Comparison of ENCODE assay signal across 24 cellular contexts in the genomic region with DNA sequence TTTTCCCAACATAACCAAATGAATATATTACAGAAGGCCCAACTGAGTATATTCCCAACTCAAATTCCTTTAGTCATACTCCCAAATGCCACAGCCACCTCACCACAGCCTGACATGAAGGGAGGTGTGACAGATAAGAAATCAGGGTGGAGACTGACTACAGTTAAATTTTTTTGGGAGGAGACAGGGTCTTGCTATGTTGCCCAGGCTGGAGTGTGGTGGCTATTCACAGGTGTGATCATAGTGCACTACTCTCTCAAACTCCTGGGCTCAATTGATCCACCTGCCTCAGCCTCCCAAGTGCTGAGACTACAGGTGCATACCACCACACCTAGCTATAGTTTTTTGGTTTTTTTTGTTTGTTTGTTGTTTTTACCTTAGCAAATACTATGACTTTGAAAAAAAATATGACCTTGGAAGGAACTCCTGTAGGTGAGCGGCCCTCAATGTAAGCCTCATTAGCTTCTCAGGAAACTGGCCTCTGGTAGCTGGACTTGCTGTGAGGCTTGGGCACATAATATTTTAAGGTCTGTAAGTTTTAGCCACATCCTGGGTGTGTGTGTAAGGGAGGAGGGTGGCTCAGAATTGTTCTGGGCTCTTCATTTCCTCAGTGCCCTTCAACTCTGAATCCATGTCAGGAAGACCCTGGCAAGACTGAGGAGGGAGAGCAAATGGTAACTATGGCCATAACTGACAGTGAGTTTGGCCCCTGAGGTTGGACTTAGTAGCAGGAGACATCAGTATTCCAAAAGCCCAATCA. TPM values are rescaled to one million over a fixed set of nuclear protein-coding genes. Genes with fewer than 3 reads are reported as not detected.
A peak's percentile ranks its signal among the peaks of the same experiment; 100 is the strongest.
DNase-seq lines count a peak whose midpoint lies in the region; ATAC-seq, FAIRE-seq and TF ChIP-seq lines count a peak whose summit lies in the region.
"Had no signal": no experiment of that assay in that cellular context is flagged by ENCODE, and none has a peak within 500 bp of the region (broad histone marks: within the 10 kb centered on the region; RNA-seq: fewer than 3 reads in every experiment).

No MANE protein-coding gene starts in this region.

- H3K4me1 Mint-ChIP-seq in CD8-positive, alpha-beta memory T cell, result peaks cover 14 to 17% (median 15%) of the 10 kb centered on the region in 3 donors
- H3K4me1 Mint-ChIP-seq in nephron, result peaks cover 65% of the 10 kb centered on the region
- H3K4me1 Mint-ChIP-seq: B cell had no signal

- H3K27ac ChIP-seq in SK-N-SH (ENCODE audit: low read depth in 2 of 2, low read length in 1 of 2), result no peak overlapping the region
- H3K27ac ChIP-seq in CD8-positive, alpha-beta memory T cell (ENCODE audit: low read depth, low read length), result no peak overlapping the region
- no peak overlapping the region for H3K27ac ChIP-seq in GM12878 (ENCODE audit: control insufficient read depth, insufficient read depth)
- H3K27ac ChIP-seq: 22Rv1, PC-9, RWPE1 had no signal

- POLR2A ChIA-PET in SK-N-SH (lab: Yijun Ruan, JAX) (no interaction called here), GM12878 (lab: Charles Lee) (no interaction called here), HEK293T (lab: Yijun Ruan, JAX) (no interaction called here)
- POLR2A ChIA-PET in CD8-positive, alpha-beta memory T cell (lab: Charles Lee), result interaction anchor here (0.5 to 1.2 kb wide), 2 partner anchors 32 to 1528 kb away, joined by 4 read pairs; no protein-coding TSS in a partner anchor

- 100% methylated on average over 1 of the region's 1 CpG for WGBS in SK-N-SH (ENCODE audit: low lambda C conversion rate)
- 100% methylated on average over 1 of the region's 1 CpG for WGBS in GM12878 (ENCODE audit: insufficient coverage, insufficient replicate concordance, low lambda C conversion rate, missing lambda C conversion rate)

- H3K4me1 ChIP-seq in SK-N-SH (ENCODE audit: control insufficient read depth in 1 of 2, insufficient read depth in 2 of 2, low read depth in 1 of 2, low read length in 1 of 2) (peaks cover 34 to 36% of the 10 kb centered on the region in 2 experiments), GM12878 (ENCODE audit: control insufficient read depth, insufficient read depth, low read length) (no peaks in the 10 kb centered on the region)
- H3K4me1 ChIP-seq in CD8-positive, alpha-beta memory T cell (ENCODE audit: insufficient read depth, low read length), result no peaks in the 10 kb centered on the region

- no peaks in the 10 kb centered on the region for H3K9me2 ChIP-seq in SK-N-SH

- H3K4me3 Mint-ChIP-seq in CD8-positive, alpha-beta memory T cell, result peak overlapping the region in 3 of 7 donors; percentile 1 to 80 (median 35)
- H3K4me3 Mint-ChIP-seq in nephron, result no peak overlapping the region
- H3K4me3 Mint-ChIP-seq: B cell; CD8-positive, alpha-beta T cell had no signal

- BruUV-seq in GM12878 (replicated peaks; lab: Mats Ljungman, UMichigan), result TSS peak; percentile 23

- SMC1A ChIA-PET in GM12878 (lab: Charles Lee; ENCODE audit: uncharacterized antibody, unreplicated experiment), result no interaction called here

- H3K36me3 ChIP-seq in SK-N-SH (replicated peaks in 1 of 2; ENCODE audit: control insufficient read depth in 1 of 2, insufficient read depth in 2 of 2, low read length in 1 of 2) (peaks cover 15 to 17% of the 10 kb centered on the region in 2 experiments), GM12878 (ENCODE audit: control insufficient read depth in 2 of 2, insufficient read depth in 2 of 2, low read length in 1 of 2) (no peaks in the 10 kb centered on the region)
- H3K36me3 ChIP-seq in CD8-positive, alpha-beta memory T cell (ENCODE audit: insufficient read depth, low read length), result no peaks in the 10 kb centered on the region

- no peaks in the 10 kb centered on the region for H3K9me3 Mint-ChIP-seq in CD8-positive, alpha-beta memory T cell
- H3K9me3 Mint-ChIP-seq in nephron, result no peaks in the 10 kb centered on the region
- H3K9me3 Mint-ChIP-seq: CD8-positive, alpha-beta T cell had no signal

- TF ChIP-seq RAD21 in SK-N-SH (IDR thresholded peaks at IDR 0.05; ENCODE audit: low read length) (no peak), GM12878 (IDR thresholded peaks at IDR 0.05; ENCODE audit: insufficient read depth, low read depth, low read length) (no peak)

- H3K36me3 Mint-ChIP-seq in CD8-positive, alpha-beta memory T cell, result peaks cover 0 to 7% (median 5%) of the 10 kb centered on the region in 3 donors
- H3K36me3 Mint-ChIP-seq in nephron (ENCODE audit: low read depth), result peaks cover 12% of the 10 kb centered on the region

- FAIRE-seq in GM12878 (lab: Jason Lieb, UNC), result no peak
- FAIRE-seq: GM12892, GM18507 had no signal

- H3K27ac Mint-ChIP-seq in CD8-positive, alpha-beta memory T cell, result peak overlapping the region in 7 of 8 donors; percentile 19 to 85 (median 68)
- H3K27ac Mint-ChIP-seq in nephron, result peak overlapping the region in 2 of 3 experiments; percentile 39 to 99
- H3K27ac Mint-ChIP-seq: B cell; CD8-positive, alpha-beta T cell had no signal

- H4K20me1 ChIP-seq in SK-N-SH (ENCODE audit: insufficient read depth) (no peaks in the 10 kb centered on the region), GM12878 (ENCODE audit: control insufficient read depth, insufficient read depth) (no peaks in the 10 kb centered on the region)

- CTCF ChIA-PET in SK-N-SH (lab: Yijun Ruan, JAX), result interaction anchor here (0.6 to 3.6 kb wide), 6 partner anchors 12 to 148 kb away, joined by 3 to 10 read pairs (median 4); partner anchors contain the start of gene LTBP2
- CTCF ChIA-PET in CD8-positive, alpha-beta memory T cell (lab: Charles Lee), result interaction anchor here (0.7 to 1.5 kb wide), 2 partner anchors 33 to 42 kb away, joined by 3 to 4 read pairs; no protein-coding TSS in a partner anchor
- CTCF ChIA-PET in GM12878 (lab: Yijun Ruan, JAX), result interaction anchor here (1.2 kb wide), 1 partner anchor 210 kb away, joined by 4 read pairs; no protein-coding TSS in a partner anchor
- CTCF ChIA-PET in HEK293T (lab: Yijun Ruan, JAX), result interaction anchor here (0.9 kb wide), 1 partner anchor 9 kb away, joined by 6 read pairs; no protein-coding TSS in a partner anchor

- H2AFZ ChIP-seq in SK-N-SH (ENCODE audit: low read depth), result no peak overlapping the region
- no peak overlapping the region for H2AFZ ChIP-seq in GM12878 (ENCODE audit: control insufficient read depth, low read depth, low read length)
- H2AFZ ChIP-seq: PC-9 had no signal

- H3K79me2 ChIP-seq in SK-N-SH (ENCODE audit: insufficient read depth) (no peaks in the 10 kb centered on the region), GM12878 (ENCODE audit: control insufficient read depth, insufficient read depth, low read length) (no peaks in the 10 kb centered on the region)

- H3K9me3 ChIP-seq in SK-N-SH (no peaks in the 10 kb centered on the region), GM12878 (replicated peaks; ENCODE audit: control insufficient read depth, insufficient read depth, low read length) (no peaks in the 10 kb centered on the region)
- no peaks in the 10 kb centered on the region for H3K9me3 ChIP-seq in CD8-positive, alpha-beta memory T cell (ENCODE audit: low read length)

- no peaks in the 10 kb centered on the region for H3K27me3 ChIP-seq in SK-N-SH (ENCODE audit: insufficient read depth)
- H3K27me3 ChIP-seq in CD8-positive, alpha-beta memory T cell (ENCODE audit: insufficient read depth, low read length, poor library complexity, severe bottlenecking), result no peaks in the 10 kb centered on the region
- no peaks in the 10 kb centered on the region for H3K27me3 ChIP-seq in GM12878 (replicated peaks in 1 of 2; ENCODE audit: control insufficient read depth in 2 of 2, insufficient read depth in 2 of 2, low read length in 1 of 2)

- no peak for TF ChIP-seq EP300 in SK-N-SH (IDR thresholded peaks at IDR 0.05; ENCODE audit: borderline replicate concordance in 1 of 2, low read depth in 1 of 2, low read length in 1 of 2)
- no peak for TF ChIP-seq EP300 in GM12878 (IDR thresholded peaks at IDR 0.05; ENCODE audit: borderline replicate concordance in 1 of 2, control insufficient read depth in 1 of 2, low read depth in 2 of 2, low read length in 2 of 2)

- H3K4me2 ChIP-seq in SK-N-SH (no peak overlapping the region), GM12878 (ENCODE audit: control insufficient read depth, insufficient read depth) (no peak overlapping the region)

- TF ChIP-seq CTCF in SK-N-SH (IDR thresholded peaks at IDR 0.05) (no peak), GM12878 (IDR thresholded peaks at IDR 0.05 in 2 of 3, conservative IDR thresholded peaks at IDR 0.05 in 1 of 3; ENCODE audit: control insufficient read depth in 2 of 3, extremely low read depth in 1 of 3, insufficient read depth in 1 of 3, low read depth in 3 of 3, low read length in 3 of 3) (no peak), nephron (IDR thresholded peaks at IDR 0.05; ENCODE audit: unreplicated experiment in 3 of 3) (no peak)

- no peak overlapping the region for H3K9ac ChIP-seq in SK-N-SH
- H3K9ac ChIP-seq in GM12878 (ENCODE audit: control insufficient read depth, insufficient read depth, low read length), result no peak overlapping the region

- ATAC-seq in SK-N-SH treated with all-trans-retinoic acid at 6 μM for 48 hours (no peak), GM12878 (no peak), GM18867 (IDR thresholded peaks at IDR 0.05; ENCODE audit: unreplicated experiment) (no peak)
- ATAC-seq: CD8-positive, alpha-beta T cell; HCT116 had no signal

- in situ Hi-C loops in GM12878 (cut with MboI), result no loop called here

- H3K27me3 Mint-ChIP-seq in CD8-positive, alpha-beta memory T cell, result no peaks in the 10 kb centered on the region
- no peaks in the 10 kb centered on the region for H3K27me3 Mint-ChIP-seq in nephron (ENCODE audit: low read depth)

- intact Hi-C loops in GM12878 (cut with micrococcal nuclease; ENCODE audit: unreplicated experiment), result no loop called here

- DNase-seq in SK-N-SH (no peak), GM12878 (ENCODE audit: low read depth, low spot score) (no peak), HEK293T (ENCODE audit: extremely low spot score) (no peak), T-helper 9 cell (no peak)
- DNase-seq in CD8-positive, alpha-beta memory T cell, result no peak
- DNase-seq: CD8-positive, alpha-beta T cell; DMS53; EL; GOT3; KG1; MV-4-11; NCI-H187; NCI-H2227 treated with DMSO at 0.1 percent for 48 hours; NCI-H524 treated with DMSO at 0.1 percent for 48 hours; PC-9 had no signal

- no peak for TF ChIP-seq POLR2A in GM12878 (IDR thresholded peaks at IDR 0.05; ENCODE audit: low read depth, low read length)

- peaks cover 25% of the 10 kb centered on the region for H3F3A ChIP-seq in SK-N-SH (replicated peaks; ENCODE audit: insufficient read depth)

- H3K4me3 ChIP-seq in SK-N-SH (ENCODE audit: low read depth in 2 of 2, low read length in 1 of 2) (no peak overlapping the region), GM12878 (no peak overlapping the region)
- no peak overlapping the region for H3K4me3 ChIP-seq in CD8-positive, alpha-beta memory T cell (ENCODE audit: low read length)
- H3K4me3 ChIP-seq: PC-9 had no signal

- RAD21 ChIA-PET in GM12878 (lab: Charles Lee; ENCODE audit: unreplicated experiment), result no interaction called here

RNA-seq across cellular contexts. Expression of gene LTBP2, which starts 39.1 kb away (rescaled TPM):
- polyA plus RNA-seq in SK-N-SH (2012; rRNA removed) (34.4 and 58.8 TPM in 2 replicates), GM12878 (2011; rRNA removed) (0.05 and 0.10 TPM in 2 replicates), GM12878 (2014; fragmentation: Illumina TruSeq; extraction: Trizol) (0.03 TPM in 1 of 2 replicates, not detected in the other), GM12878 (2014; fragmentation: Nextera tagmentation; extraction: Ambion mirVana) (under 1 TPM; 0.05 to 0.07 TPM), GM12878 (2014; rRNA removed) (0.05 and 0.20 TPM in 2 replicates), GM12878 (2016; fragmentation: Nextera tagmentation; extraction: Ambion mirVana) (under 1 TPM; 0.08 to 0.23 TPM)
- polyA plus RNA-seq in SK-N-SH (2012; cell fraction: cytosol; rRNA removed), result 30.9 and 41.3 TPM in 2 replicates
- polyA plus RNA-seq in SK-N-SH (2012; cell fraction: nucleus; rRNA removed), result 136 and 138 TPM in 2 replicates
- total RNA-seq in CD8-positive, alpha-beta memory T cell, result under 1 TPM; 0.24 to 0.42 TPM
- 0.83 TPM for polyA plus RNA-seq in CD8-positive, alpha-beta memory T cell
- total RNA-seq in GM12878 (2013; cell fraction: nucleolus; rRNA removed), result 0.86 and 0.95 TPM in 2 replicates
- total RNA-seq in GM12878 (2014; rRNA removed) (0.06 and 0.16 TPM in 2 replicates), GM12878 (2014; rRNA removed; fragmentation: Illumina TruSeq; extraction: Trizol) (under 0.01 TPM in 1 of 2 replicates, not detected in the other), GM12878 (2021) (0.10 and 0.16 TPM in 2 replicates)
- polyA plus RNA-seq in GM12878 (2011; ENCODE audit: low read depth), result 0.04 TPM
- 0.06 and 0.08 TPM in 2 replicates for polyA plus RNA-seq in GM12878 (2011; cell fraction: cytosol; rRNA removed)
- 0.38 and 0.78 TPM in 2 replicates for polyA plus RNA-seq in GM12878 (2011; cell fraction: nucleus; rRNA removed)
- polyA plus RNA-seq in GM12878 (2012), result 0.06 and 0.15 TPM in 2 replicates
- polyA minus RNA-seq in GM12878 (2011; rRNA and poly(A)+ RNA removed), result under 0.01 and 0.26 TPM in 2 replicates
- polyA minus RNA-seq in GM12878 (2011; cell fraction: cytosol; rRNA and poly(A)+ RNA removed), result not detected in 2 replicates
- 0.19 and 0.36 TPM in 2 replicates for polyA minus RNA-seq in GM12878 (2011; cell fraction: nucleus; rRNA and poly(A)+ RNA removed)

Comparison
In these comparisons a context has a peak if more than half of its experiments do, and no peak if none do; other contexts are left out.
1. RNA of gene LTBP2, which starts 39.1 kb away (polyA plus RNA-seq): 30.9 to 138 TPM in SK-N-SH; 0.83 TPM in CD8-positive, alpha-beta memory T cell (single experiment) and 0.03 to 0.78 TPM in GM12878; every median in the first group is over 10 times any median in the second.
2. Of the 26 proteins assayed by ChIP-seq in both GM12878 and SK-N-SH: peak only in GM12878: none; only in SK-N-SH: POLR2AphosphoS5; in both: none; in neither: 25.